In the genomic region with DNA sequence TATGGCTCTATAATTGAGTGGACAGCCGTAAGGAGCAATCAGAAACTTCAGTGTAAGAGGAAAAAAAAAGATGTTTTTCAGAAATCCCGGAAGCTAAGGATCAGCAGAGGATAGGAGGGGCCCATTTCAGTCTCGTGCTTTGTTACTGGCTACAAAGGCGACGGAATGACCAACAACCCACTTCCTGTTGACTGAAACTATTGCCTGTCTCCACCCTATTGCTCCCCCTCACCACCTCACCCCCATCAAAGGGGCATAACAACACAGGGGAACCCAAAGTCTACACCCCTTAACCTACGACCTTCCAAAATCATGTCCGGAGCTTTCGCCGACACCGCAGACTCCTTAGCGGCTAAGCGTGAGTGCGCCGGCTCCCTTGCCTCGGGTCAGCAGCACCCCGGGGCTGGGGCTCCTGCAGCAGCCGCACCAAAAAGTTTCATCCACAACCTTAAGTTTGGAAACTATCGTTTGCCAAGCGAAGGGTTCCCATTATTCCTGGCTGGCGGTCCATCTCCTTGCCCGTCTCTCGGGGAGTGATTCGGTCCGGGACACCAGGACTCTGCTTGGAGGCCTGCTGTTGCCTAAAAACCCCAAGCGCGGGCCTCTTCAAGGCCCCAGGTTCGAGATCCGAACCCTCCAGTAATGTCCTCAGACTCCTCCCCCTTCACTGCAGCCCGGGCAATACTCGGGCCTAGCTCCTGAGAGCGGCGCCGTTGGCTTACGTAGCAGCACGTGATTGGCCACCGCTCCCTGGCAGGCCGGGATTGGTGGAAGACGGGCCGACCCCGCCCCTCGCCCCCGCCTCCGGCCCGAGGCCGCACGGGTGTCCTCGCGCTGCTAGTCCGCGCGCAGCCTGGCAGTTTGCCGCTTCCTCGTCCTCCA, we compare ENCODE assay signal across 8 cellular contexts. TPM values are rescaled to one million over a fixed set of nuclear protein-coding genes. Genes with fewer than 3 reads are reported as not detected.
DNase-seq lines count a peak whose midpoint lies in the region; ATAC-seq, FAIRE-seq and TF ChIP-seq lines count a peak whose summit lies in the region.

A gene (plus strand): TSS at position 840 of the 882 bp plus-strand sequence. CDS start 53 bp downstream, outside the sequence.

- intact Hi-C loops in esophagus muscularis mucosa (cut with DNase I): loop anchor here (2.0 kb wide), 1 partner anchor 250 kb away; a partner anchor contains a TSS

- H3K9me3 Mint-ChIP-seq in activated T-cell treated with anti-CD3 and anti-CD28 coated beads, Interleukin-2, amount 50 U/mL, for 72 hours: no peaks in the 10 kb centered on the region

- H3K36me3 ChIP-seq in KOPT-K1 (ENCODE audit: insufficient read depth, low read length) (peaks cover 9% of the 10 kb centered on the region; the same call in 1 of the 2 replicates), esophagus muscularis mucosa (no peaks in the 10 kb centered on the region), muscle layer of duodenum (ENCODE audit: control insufficient read depth in 1 of 2, insufficient read depth in 2 of 2, low read length in 2 of 2) (peaks cover 0 to 3% of the 10 kb centered on the region in 2 donors)

- H3K4me1 ChIP-seq in esophagus muscularis mucosa (peaks cover 30 to 54% (median 50%) of the 10 kb centered on the region in 4 donors), muscle layer of duodenum (ENCODE audit: control insufficient read depth in 1 of 2, insufficient read depth in 2 of 2, low read length in 2 of 2) (peaks cover 15 to 30% of the 10 kb centered on the region in 2 donors)

- peak within 1 kb of the TSS; percentile 100 for H3K27ac Mint-ChIP-seq in activated T-cell treated with anti-CD3 and anti-CD28 coated beads, Interleukin-2, amount 50 U/mL, for 72 hours

- peak; percentile 45 for TF ChIP-seq POLR2A in esophagus muscularis mucosa (IDR thresholded peaks at IDR 0.05; ENCODE audit: low read depth)

- peak; percentile 70 for ATAC-seq in GM21786 (IDR thresholded peaks at IDR 0.05; ENCODE audit: unreplicated experiment)
- peak; percentile 91 for ATAC-seq in activated T-cell treated with anti-CD3 and anti-CD28 coated beads, Interleukin-2, amount 50 U/mL, for 72 hours (replicated peaks in 1 of 2)

- peak; percentile 45 for FAIRE-seq in RCC 7860 (lab: Jason Lieb, UNC)

- H3K27me3 ChIP-seq in esophagus muscularis mucosa (peaks cover 0 to 4% (median 0%) of the 10 kb centered on the region in 4 donors), muscle layer of duodenum (ENCODE audit: low read depth, low read length) (no peaks in the 10 kb centered on the region)

- H3K4me1 Mint-ChIP-seq in activated T-cell treated with anti-CD3 and anti-CD28 coated beads, Interleukin-2, amount 50 U/mL, for 72 hours (ENCODE audit: low read depth): peaks cover 59% of the 10 kb centered on the region

- DNase-seq in DMS79 (lab: John Stamatoyannopoulos, UW): peak; percentile 99
- peak; percentile 92 for DNase-seq in RCC 7860 (ENCODE audit: low spot score)
- DNase-seq in activated T-cell treated with anti-CD3 and anti-CD28 coated beads, Interleukin-2, amount 50 U/mL, for 72 hours: peak; percentile 99 to 100
- DNase-seq in esophagus muscularis mucosa (ENCODE audit: extremely low spot score): peak; percentile 99
- peak; percentile 96 to 99 for DNase-seq in stimulated activated CD8-positive, alpha-beta memory T cell treated with anti-CD3 and anti-CD28 coated beads, Interleukin-7, amount 100 ng/mL, for 4 hours (ENCODE audit: low read depth in 2 of 2)

- peaks cover 4 to 8% of the 10 kb centered on the region in 2 donors for H3K36me3 Mint-ChIP-seq in activated T-cell treated with anti-CD3 and anti-CD28 coated beads, Interleukin-2, amount 50 U/mL, for 72 hours (ENCODE audit: insufficient read depth in 2 of 2)

- H3K27me3 Mint-ChIP-seq in activated T-cell treated with anti-CD3 and anti-CD28 coated beads, Interleukin-2, amount 50 U/mL, for 72 hours (ENCODE audit: low read depth): no peaks in the 10 kb centered on the region

- H3K27ac ChIP-seq in KOPT-K1 (ENCODE audit: low read depth, low read length, poor library complexity, severe bottlenecking) (peak within 1 kb of the TSS; percentile 91), esophagus muscularis mucosa (replicated peaks in 1 of 4) (peak within 1 kb of the TSS; percentile 93 to 98 (median 97)), muscle layer of duodenum (ENCODE audit: low read length) (peak within 1 kb of the TSS; percentile 100)

- WGBS in esophagus muscularis mucosa: 1% methylated on average over 16 of the region's 53 CpGs

- H3K4me3 Mint-ChIP-seq in activated T-cell treated with anti-CD3 and anti-CD28 coated beads, Interleukin-2, amount 50 U/mL, for 72 hours: peak within 1 kb of the TSS; percentile 93 to 100

- H3K9me3 ChIP-seq in KOPT-K1 (ENCODE audit: insufficient read depth, low read length, poor library complexity, severe bottlenecking) (no peaks in the 10 kb centered on the region), esophagus muscularis mucosa (no peaks in the 10 kb centered on the region), muscle layer of duodenum (ENCODE audit: control insufficient read depth in 1 of 2, low read length in 2 of 2) (no peaks in the 10 kb centered on the region)

- no peak for TF ChIP-seq EP300 in esophagus muscularis mucosa (IDR thresholded peaks at IDR 0.05)

- no peak for TF ChIP-seq CTCF in esophagus muscularis mucosa (IDR thresholded peaks at IDR 0.05)

- peak within 1 kb of the TSS; percentile 84 to 99 (median 98) for H3K4me3 ChIP-seq in esophagus muscularis mucosa
- peak within 1 kb of the TSS; percentile 86 to 97 for H3K4me3 ChIP-seq in muscle layer of duodenum (ENCODE audit: low read depth in 1 of 2, low read length in 2 of 2)

RNA-seq across cellular contexts. Expression of the gene that starts here (rescaled TPM):
- total RNA-seq in activated T-cell treated with anti-CD3 and anti-CD28 coated beads, Interleukin-2, amount 50 U/mL, for 72 hours: 10 to 100 TPM; 55.3 to 67.6 TPM
- 10 to 100 TPM; 30.3 to 38.4 (median 32.1) TPM for total RNA-seq in esophagus muscularis mucosa

Comparison
In these comparisons a context has a peak if more than half of its experiments do, and no peak if none do; other contexts are left out.
1. Peak in every context shown above with its lines: DNase-seq, ATAC-seq, H3K4me3 ChIP-seq and H3K27ac ChIP-seq.